In genomic region chr3:100766069-100766468, GRCh38 we compare ENCODE assay signal across 14 cellular contexts.
"Had no signal": no experiment of that assay in that cellular context is flagged by ENCODE, and none has a peak within 500 bp of the region (broad histone marks: within the 10 kb centered on the region; RNA-seq: fewer than 3 reads in every experiment).

No MANE protein-coding gene starts in this region.

- H3K36me3 Mint-ChIP-seq: immature natural killer cell; natural killer cell treated with Interleukin-12 subunit alpha and Interleukin-12 subunit beta and Interleukin-15 and Interleukin-18, amount 100 ng/mL, for 72 hours had no signal

- H3K4me3 ChIP-seq: body of pancreas, coronary artery, heart left ventricle, thoracic aorta had no signal

- H3K4me1 ChIP-seq: body of pancreas had no signal

- H3K27me3 ChIP-seq: body of pancreas, heart left ventricle had no signal

- H3K4me3 Mint-ChIP-seq: activated B cell treated with CpG ODN at 0.5 μM for 24 hours; central memory CD8-positive, alpha-beta T cell; immature natural killer cell; natural killer cell treated with Interleukin-12 subunit alpha and Interleukin-12 subunit beta and Interleukin-15 and Interleukin-18, amount 100 ng/mL, for 72 hours; T-helper 2 cell treated with Interferon-gamma antibody and Interleukin-4, amounts not matched to agents 5 μg/mL and 100 μg/mL, for 36 hours had no signal

- H3K27me3 Mint-ChIP-seq: central memory CD8-positive, alpha-beta T cell had no signal

- H3K27ac Mint-ChIP-seq: activated B cell treated with CpG ODN at 0.5 μM for 24 hours; immature natural killer cell; natural killer cell treated with Interleukin-12 subunit alpha and Interleukin-12 subunit beta and Interleukin-15 and Interleukin-18, amount 100 ng/mL, for 72 hours; T-helper 2 cell treated with Interferon-gamma antibody and Interleukin-4, amounts not matched to agents 5 μg/mL and 100 μg/mL, for 36 hours had no signal

- H3K27ac ChIP-seq: body of pancreas, coronary artery, heart left ventricle, thoracic aorta had no signal

- H3K9me3 Mint-ChIP-seq: activated B cell treated with CpG ODN at 0.5 μM for 24 hours; central memory CD8-positive, alpha-beta T cell; natural killer cell treated with Interleukin-12 subunit alpha and Interleukin-12 subunit beta and Interleukin-15 and Interleukin-18, amount 100 ng/mL, for 72 hours; T-helper 2 cell treated with Interferon-gamma antibody and Interleukin-4, amounts not matched to agents 5 μg/mL and 100 μg/mL, for 36 hours had no signal

- H3K9me3 ChIP-seq: body of pancreas, heart left ventricle, thoracic aorta had no signal

- ATAC-seq: body of pancreas; heart left ventricle; natural killer cell treated with Interleukin-12 subunit alpha and Interleukin-12 subunit beta and Interleukin-15 and Interleukin-18, amount 100 ng/mL, for 72 hours had no signal

- H3K36me3 ChIP-seq: thoracic aorta had no signal

- DNase-seq: activated B cell treated with CpG ODN at 0.5 μM for 24 hours; activated CD8-positive, alpha-beta memory T cell treated with anti-CD3 and anti-CD28 coated beads for 24 hours; amygdala; body of pancreas; heart left ventricle; immature natural killer cell; posterior cingulate gyrus; retina; SW 1271 had no signal

- H3K4me1 Mint-ChIP-seq: activated B cell treated with CpG ODN at 0.5 μM for 24 hours; central memory CD8-positive, alpha-beta T cell; immature natural killer cell had no signal
